In the genomic region with DNA sequence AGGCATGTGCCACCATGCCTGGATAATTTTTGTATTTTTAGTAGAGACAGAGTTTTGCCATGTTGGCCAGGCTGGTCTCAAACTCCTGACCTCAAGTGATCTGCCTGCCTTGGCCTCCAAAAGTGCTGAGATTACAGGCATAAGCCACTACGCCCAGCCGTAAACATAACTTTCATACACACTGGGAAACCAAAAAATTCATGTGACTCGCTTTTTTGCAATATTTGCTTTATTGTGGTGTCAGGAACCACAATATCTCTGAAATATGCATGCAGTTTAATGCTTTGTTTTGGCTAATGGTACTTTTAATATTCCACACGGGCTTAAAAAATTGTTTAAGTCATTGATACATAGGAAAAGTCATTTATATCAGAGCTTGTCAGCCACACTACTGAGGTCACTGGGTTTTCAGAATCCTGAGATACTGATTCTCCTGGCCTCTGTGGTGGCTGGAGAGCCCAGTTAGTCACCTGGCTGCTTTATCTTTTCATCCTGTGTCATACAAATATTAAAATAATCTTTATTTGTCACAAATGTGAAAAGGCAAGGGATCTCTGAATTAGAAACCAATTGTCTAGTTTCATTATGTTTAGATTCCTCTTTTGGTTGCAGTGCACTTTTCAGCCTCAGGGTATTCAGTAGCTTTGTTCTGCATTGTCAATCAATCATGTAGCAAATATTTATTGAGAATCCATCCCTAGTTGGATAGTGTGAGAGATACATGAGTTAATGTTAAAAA, we compare ENCODE assay signal across 21 cellular contexts. TPM values are rescaled to one million over a fixed set of nuclear protein-coding genes. Genes with fewer than 3 reads are reported as not detected.
DNase-seq lines count a peak whose midpoint lies in the region; ATAC-seq and TF ChIP-seq lines count a peak whose summit lies in the region.
"Had no signal": no experiment of that assay in that cellular context is flagged by ENCODE, and none has a peak within 500 bp of the region (broad histone marks: within the 10 kb centered on the region; RNA-seq: fewer than 3 reads in every experiment).

No MANE protein-coding gene starts in this region.

- DNase-seq in GM10248 (ENCODE audit: extremely low spot score) = peak; percentile 49
- peak; percentile 68 for DNase-seq in PC-3
- DNase-seq in immature natural killer cell = no peak
- DNase-seq in NCI-H1048 (lab: John Stamatoyannopoulos, UW) = no peak
- DNase-seq in DMS79 treated with DMSO at 0.1 percent for 48 hours (lab: John Stamatoyannopoulos, UW) = no peak
- no peak for DNase-seq in HCEC 1CT
- DNase-seq: activated CD8-positive, alpha-beta T cell treated with anti-CD3 and anti-CD28 coated beads, Interleukin-2, amount 10 ng/mL, durations not matched to agents 7 days and 5 days; activated effector memory CD4-positive, alpha-beta T cell treated with anti-CD3 and anti-CD28 coated beads, Interleukin-2, amount 50 U/mL, for 16 hours; aorta; foreskin keratinocyte; GOT3; left lung; NCI-H2029 treated with DMSO at 0.1 percent for 48 hours; NCI-H510A treated with DMSO at 0.1 percent for 48 hours; PC-9; stimulated activated CD4-positive, alpha-beta T cell treated with anti-CD3 and anti-CD28 coated beads, Interleukin-4, amount 100 ng/mL, for 24 hours; stimulated activated CD8-positive, alpha-beta memory T cell treated with anti-CD3 and anti-CD28 coated beads, Interleukin-4, amount 100 ng/mL, for 48 hours; thyroid gland had no signal

- H2AFZ ChIP-seq in PC-3 (ENCODE audit: low read length) = no peak overlapping the region
- H2AFZ ChIP-seq: PC-9 had no signal

- no peaks in the 10 kb centered on the region for H3K27me3 Mint-ChIP-seq in immature natural killer cell (ENCODE audit: low read depth in 3 of 3)

- no peak for TF ChIP-seq CTCF in GM10248 (IDR thresholded peaks at IDR 0.05; ENCODE audit: control extremely low read depth, extremely low read depth, low read depth, missing control alignments)
- TF ChIP-seq CTCF in GM12875 (IDR thresholded peaks at IDR 0.05; ENCODE audit: borderline replicate concordance, insufficient read depth, low read depth, low read length) = 0 out of 2 replicates have a peak, but pooled peaks have one; percentile 9
- TF ChIP-seq CTCF in PC-3 (conservative IDR thresholded peaks at IDR 0.05; ENCODE audit: low read depth, low read length) = no peak

- H3K4me1 Mint-ChIP-seq in immature natural killer cell = peaks cover 13 to 27% of the 10 kb centered on the region in 2 donors

- peaks cover 13% of the 10 kb centered on the region; the same call in 1 of the 2 replicates for H3K4me1 ChIP-seq in PC-3 (ENCODE audit: insufficient read depth, low read length)
- H3K4me1 ChIP-seq: foreskin keratinocyte, thyroid gland had no signal

- H3K36me3 Mint-ChIP-seq in immature natural killer cell = peaks cover 16 to 34% (median 27%) of the 10 kb centered on the region in 3 donors

- H3K4me3 ChIP-seq in GM12875 (ENCODE audit: low read depth, low read length) (no peak overlapping the region), PC-3 (ENCODE audit: low read length) (no peak overlapping the region)
- H3K4me3 ChIP-seq: BLaER1, left lung, PC-9, thyroid gland had no signal

- H3K9me3 Mint-ChIP-seq in immature natural killer cell = no peaks in the 10 kb centered on the region

- ATAC-seq in PC-3 = peak; percentile 78
- ATAC-seq: activated CD8-positive, alpha-beta T cell treated with anti-CD3 and anti-CD28 coated beads, Interleukin-2, amount 10 ng/mL, durations not matched to agents 7 days and 5 days; foreskin keratinocyte; left lung; SK-N-SH treated with all-trans-retinoic acid at 6 μM for 48 hours had no signal

- POLR2A ChIA-PET in GM10248 (lab: Yijun Ruan, JAX) = no interaction called here
- POLR2A ChIA-PET in PC-3 (lab: Charles Lee; ENCODE audit: unreplicated experiment) = no interaction called here

- no peaks in the 10 kb centered on the region for H3F3A ChIP-seq in PC-3 (ENCODE audit: low read length, unreplicated experiment)

- no peaks in the 10 kb centered on the region for H3K79me2 ChIP-seq in PC-3 (ENCODE audit: low read length)

- intact Hi-C loops in PC-3 (cut with micrococcal nuclease) = no loop called here

- BruUV-seq in PC-3 (replicated peaks; lab: Mats Ljungman, UMichigan) = no TSS peak

- H3K27ac ChIP-seq in PC-3 (ENCODE audit: low read length) = 0 out of 2 replicates have a peak overlapping the region, but pooled peaks have one; percentile 16
- H3K27ac ChIP-seq: BLaER1, foreskin keratinocyte, left lung, PC-9, thyroid gland had no signal

- H3K9ac ChIP-seq in PC-3 (ENCODE audit: low read length) = no peak overlapping the region
- H3K9ac ChIP-seq: BLaER1 had no signal

- no peaks in the 10 kb centered on the region for H4K20me1 ChIP-seq in PC-3 (ENCODE audit: low read length)
- H4K20me1 ChIP-seq: BLaER1 had no signal

- H3K36me3 ChIP-seq in PC-3 (ENCODE audit: low read depth, low read length) = peaks cover 20% of the 10 kb centered on the region

- H3K4me3 Mint-ChIP-seq in immature natural killer cell = no peak overlapping the region
- H3K4me3 Mint-ChIP-seq: activated CD8-positive, alpha-beta T cell treated with anti-CD3 and anti-CD28 coated beads, Interleukin-2, amount 10 ng/mL, durations not matched to agents 7 days and 5 days had no signal

- H3K27me3 ChIP-seq in PC-3 (ENCODE audit: low read length) = no peaks in the 10 kb centered on the region
- H3K27me3 ChIP-seq: BLaER1, foreskin keratinocyte, left lung, thyroid gland had no signal

- H3K27ac Mint-ChIP-seq in immature natural killer cell = peak overlapping the region in 4 of 6 donors; percentile 13 to 53 (median 26)

- H3K4me2 ChIP-seq in PC-3 (ENCODE audit: low read length) = no peak overlapping the region; the same call in 1 of the 2 replicates
- H3K4me2 ChIP-seq: PC-9 had no signal

- CTCF ChIA-PET in GM10248 (lab: Yijun Ruan, JAX) = interaction anchor here (0.8 kb wide), 1 partner anchor 11 kb away, joined by 3 read pairs; no protein-coding TSS in a partner anchor
- CTCF ChIA-PET in PC-3 (lab: Charles Lee) = interaction anchor here (0.6 kb wide), 1 partner anchor 42 kb away, joined by 14 read pairs; a partner anchor contains a TSS

- no peaks in the 10 kb centered on the region for H3K9me3 ChIP-seq in PC-3 (ENCODE audit: low read length)
- H3K9me3 ChIP-seq: left lung, thyroid gland had no signal

- no peaks in the 10 kb centered on the region for H3K9me2 ChIP-seq in PC-3 (replicated peaks; ENCODE audit: low read length)

RNA-seq across cellular contexts. Expression of a gene that starts 10.0 kb away (rescaled TPM):
- total RNA-seq in PC-3 (2014; rRNA removed) = 19.6 and 31.6 TPM in 2 replicates
- 10 to 100 TPM in 2 of 3 donors, 1 to 10 TPM in 1; 9.3 to 12.7 (median 12.5) TPM for polyA plus RNA-seq in immature natural killer cell

RNA-seq across cellular contexts. Expression of a gene that starts 37.5 kb away (rescaled TPM):
- 18.3 and 22.6 TPM in 2 replicates for total RNA-seq in PC-3 (2014; rRNA removed)
- polyA plus RNA-seq in immature natural killer cell = 10 to 100 TPM; 12.1 to 26.5 (median 15.1) TPM

RNA-seq across cellular contexts. Expression of a gene that starts 41.8 kb away (rescaled TPM):
- total RNA-seq in PC-3 (2014; rRNA removed) = 34.3 and 38.5 TPM in 2 replicates
- polyA plus RNA-seq in immature natural killer cell = 100 to 1,000 TPM; 186 to 286 (median 197) TPM

Comparison
In these comparisons a context has a peak if more than half of its experiments do, and no peak if none do; other contexts are left out.
1. DNase-seq: peak in GM10248 (single experiment) and PC-3 (single experiment); none in immature natural killer cell (0 of 3), NCI-H1048 (single experiment), DMS79 treated with DMSO at 0.1 percent for 48 hours (single experiment) and HCEC 1CT (single experiment).